ENCODE assay signal across 30 cellular contexts in genomic region chr15:31523655-31524049, GRCh38.
"Had no signal": no experiment of that assay in that cellular context is flagged by ENCODE, and none has a peak within 500 bp of the region (broad histone marks: within the 10 kb centered on the region; RNA-seq: fewer than 3 reads in every experiment).

No MANE protein-coding gene starts in this region.

- DNase-seq: activated CD4-positive, alpha-beta T cell treated with anti-CD3 and anti-CD28 coated beads, Interleukin-2, amount 10 ng/mL, durations not matched to agents 7 days and 5 days; activated CD4-positive, alpha-beta T cell treated with anti-CD3 and anti-CD28 coated beads, Interleukin-2, amount 50 U/mL, for 48 hours; activated CD4-positive, CD25-positive, alpha-beta regulatory T cell; activated CD8-positive, alpha-beta memory T cell treated with anti-CD3 and anti-CD28 coated beads, Interleukin-2, amount 50 U/mL, for 48 hours; activated CD8-positive, alpha-beta T cell treated with anti-CD3 and anti-CD28 coated beads, Interleukin-2, amount 10 ng/mL, durations not matched to agents 7 days and 5 days; activated effector memory CD4-positive, alpha-beta T cell treated with Interleukin-2 at 50 U/mL for 16 hours; activated naive CD4-positive, alpha-beta T cell treated with anti-CD3 and anti-CD28 coated beads, Interleukin-2, amount 10 ng/mL, durations not matched to agents 7 days and 5 days; activated naive CD8-positive, alpha-beta T cell treated with anti-CD3 and anti-CD28 coated beads, Interleukin-2, amount 50 U/mL, for 24 hours; activated T-cell treated with anti-CD3 and anti-CD28 coated beads, Interleukin-2, amount 50 U/mL, for 48 hours; anterior cingulate cortex; caudate nucleus; cerebellar nuclear complex; MM.1S; MV-4-11; NCI-H1092; NCI-H1436 treated with DMSO at 0.1 percent for 48 hours; NCI-H1694 treated with DMSO at 0.1 percent for 48 hours; NCI-H2029; NCI-H345; NCI-H524 treated with DMSO at 0.1 percent for 48 hours; SIG-M5; T-cell; T-helper 2 cell; T-helper 9 cell; WERI-Rb-1 had no signal

- H3K27ac ChIP-seq: WERI-Rb-1 had no signal

- H3K4me1 Mint-ChIP-seq: activated CD4-positive, alpha-beta T cell treated with anti-CD3 and anti-CD28 coated beads, Interleukin-2, amount 10 ng/mL, durations not matched to agents 7 days and 5 days; activated naive CD4-positive, alpha-beta T cell treated with anti-CD3 and anti-CD28 coated beads, Interleukin-2, amount 10 ng/mL, durations not matched to agents 7 days and 5 days; activated naive CD8-positive, alpha-beta T cell treated with anti-CD3 and anti-CD28 coated beads, Interleukin-2, amount 50 U/mL, for 24 hours; brain; T-cell had no signal

- H3K9me3 Mint-ChIP-seq: activated CD4-positive, alpha-beta T cell treated with anti-CD3 and anti-CD28 coated beads, Interleukin-2, amount 10 ng/mL, durations not matched to agents 7 days and 5 days; activated naive CD4-positive, alpha-beta T cell treated with anti-CD3 and anti-CD28 coated beads, Interleukin-2, amount 10 ng/mL, durations not matched to agents 7 days and 5 days; activated naive CD8-positive, alpha-beta T cell treated with anti-CD3 and anti-CD28 coated beads, Interleukin-2, amount 50 U/mL, for 24 hours; brain; T-cell had no signal

- H3K27ac Mint-ChIP-seq: activated CD4-positive, alpha-beta T cell treated with anti-CD3 and anti-CD28 coated beads, Interleukin-2, amount 10 ng/mL, durations not matched to agents 7 days and 5 days; activated naive CD4-positive, alpha-beta T cell treated with anti-CD3 and anti-CD28 coated beads, Interleukin-2, amount 10 ng/mL, durations not matched to agents 7 days and 5 days; activated naive CD8-positive, alpha-beta T cell; activated naive CD8-positive, alpha-beta T cell treated with anti-CD3 and anti-CD28 coated beads, Interleukin-2, amount 50 U/mL, for 24 hours; brain; T-cell had no signal

- FAIRE-seq: bronchial epithelial cell had no signal

- H3K27me3 Mint-ChIP-seq: activated naive CD8-positive, alpha-beta T cell treated with anti-CD3 and anti-CD28 coated beads, Interleukin-2, amount 50 U/mL, for 24 hours had no signal

- H3K4me3 Mint-ChIP-seq: activated CD4-positive, alpha-beta T cell treated with anti-CD3 and anti-CD28 coated beads, Interleukin-2, amount 10 ng/mL, durations not matched to agents 7 days and 5 days; activated CD8-positive, alpha-beta T cell treated with anti-CD3 and anti-CD28 coated beads, Interleukin-2, amount 10 ng/mL, durations not matched to agents 7 days and 5 days; activated naive CD4-positive, alpha-beta T cell treated with anti-CD3 and anti-CD28 coated beads, Interleukin-2, amount 10 ng/mL, durations not matched to agents 7 days and 5 days; activated naive CD8-positive, alpha-beta T cell; activated naive CD8-positive, alpha-beta T cell treated with anti-CD3 and anti-CD28 coated beads, Interleukin-2, amount 50 U/mL, for 24 hours; brain; T-cell had no signal

- ATAC-seq: activated CD8-positive, alpha-beta T cell treated with anti-CD3 and anti-CD28 coated beads, Interleukin-2, amount 10 ng/mL, durations not matched to agents 7 days and 5 days; activated naive CD8-positive, alpha-beta T cell treated with anti-CD3 and anti-CD28 coated beads, Interleukin-2, amount 50 U/mL, for 24 hours; Panc1; SK-N-SH treated with all-trans-retinoic acid at 6 μM for 48 hours; T-cell had no signal

- H3K36me3 ChIP-seq: WERI-Rb-1 had no signal

- H3K36me3 Mint-ChIP-seq: activated naive CD4-positive, alpha-beta T cell treated with anti-CD3 and anti-CD28 coated beads, Interleukin-2, amount 10 ng/mL, durations not matched to agents 7 days and 5 days; activated naive CD8-positive, alpha-beta T cell; brain; T-cell had no signal
